1 cellular context compared by ENCODE assay signal in genomic region chr7:76428868-76429805, GRCh38.
A peak's percentile ranks its signal among the peaks of the same experiment; 100 is the strongest.
TF ChIP-seq lines count a peak whose summit lies in the region.

No MANE protein-coding gene starts in this region.

TF ChIP-seq in K562, 482 proteins besides CTCF, POLR2A, EP300 and RAD21 (continued from another document and continues in another):
- no peak for TF ChIP-seq GTF2F1 (IDR thresholded peaks at IDR 0.05; ENCODE audit: low read depth, low read length)
- no peak for TF ChIP-seq CHCHD3 (CRISPR knock-in tag; IDR thresholded peaks at IDR 0.05)
- TF ChIP-seq ZNF324 (CRISPR knock-in tag; IDR thresholded peaks at IDR 0.05): no peak
- TF ChIP-seq ZBTB2 (IDR thresholded peaks at IDR 0.05): no peak
- no peak for TF ChIP-seq NR4A1 (CRISPR knock-in tag; IDR thresholded peaks at IDR 0.05)
- TF ChIP-seq NR4A1 (tag; IDR thresholded peaks at IDR 0.05): no peak
- peak; percentile 81 for TF ChIP-seq ATF4 (CRISPR knock-in tag; IDR thresholded peaks at IDR 0.05)
- TF ChIP-seq ZBTB8A (IDR thresholded peaks at IDR 0.05; ENCODE audit: partially characterized antibody): no peak
- no peak for TF ChIP-seq ZNF354B (CRISPR knock-in tag; IDR thresholded peaks at IDR 0.05)
- TF ChIP-seq SMAD2 (IDR thresholded peaks at IDR 0.05; ENCODE audit: low read depth, low read length): no peak
- TF ChIP-seq SMARCE1 (IDR thresholded peaks at IDR 0.05): peak; percentile 52; the same call in 1 of the 2 replicates
- no peak for TF ChIP-seq NR2C1 (IDR thresholded peaks at IDR 0.05)
- no peak for TF ChIP-seq NR2C1 (tag; IDR thresholded peaks at IDR 0.05)
- TF ChIP-seq ZNF586 (CRISPR knock-in tag; conservative IDR thresholded peaks at IDR 0.05): no peak
- TF ChIP-seq NFATC3 (IDR thresholded peaks at IDR 0.05): no peak
- TF ChIP-seq U2AF1 (optimal IDR thresholded peaks at IDR 0.05; ENCODE audit: low read depth, low read length): no peak
- TF ChIP-seq SAP30 (IDR thresholded peaks at IDR 0.05; ENCODE audit: borderline replicate concordance, insufficient read depth, low read depth, low read length, poor library complexity, severe bottlenecking): no peak
- 0 out of 2 replicates have a peak, but pooled peaks have one; percentile 15 for TF ChIP-seq HES1 (IDR thresholded peaks at IDR 0.05; ENCODE audit: low read depth)
- TF ChIP-seq SMARCC2 (IDR thresholded peaks at IDR 0.05; ENCODE audit: low read depth): no peak
- no peak for TF ChIP-seq POLR2H (tag; IDR thresholded peaks at IDR 0.05; ENCODE audit: low read depth)
- TF ChIP-seq ZBTB17 (CRISPR knock-in tag; IDR thresholded peaks at IDR 0.05): no peak
- TF ChIP-seq ZNF655 (CRISPR knock-in tag; IDR thresholded peaks at IDR 0.05): no peak
- TF ChIP-seq GATA2 (CRISPR knock-in tag; IDR thresholded peaks at IDR 0.05): 0 out of 2 replicates have a peak, but pooled peaks have one; percentile 12
- no peak for TF ChIP-seq LARP7 (IDR thresholded peaks at IDR 0.05)
- TF ChIP-seq FIP1L1 (IDR thresholded peaks at IDR 0.05; ENCODE audit: low read depth, low read length, poor library complexity, severe bottlenecking): no peak
- TF ChIP-seq TCF15 (CRISPR knock-in tag; IDR thresholded peaks at IDR 0.05): no peak
- TF ChIP-seq RBFOX2 (IDR thresholded peaks at IDR 0.05; ENCODE audit: low read depth, low read length): no peak
- TF ChIP-seq TRIM24 (IDR thresholded peaks at IDR 0.05): peak in 1 of 2 experiments; percentile 41; a peak in 1 of 4 replicates
- TF ChIP-seq CSDE1 (IDR thresholded peaks at IDR 0.05): no peak
- TF ChIP-seq FOSL1 (tag; conservative IDR thresholded peaks at IDR 0.05): peak; percentile 59
- TF ChIP-seq ZBTB43 (CRISPR knock-in tag; IDR thresholded peaks at IDR 0.05): no peak
- TF ChIP-seq TBP (optimal IDR thresholded peaks at IDR 0.05; ENCODE audit: low read depth, low read length): peak; percentile 78
- TF ChIP-seq CTBP1 (IDR thresholded peaks at IDR 0.05; ENCODE audit: borderline replicate concordance): peak; percentile 53; the same call in 1 of the 2 replicates
- TF ChIP-seq TFAP4 (CRISPR knock-in tag; IDR thresholded peaks at IDR 0.05; ENCODE audit: borderline replicate concordance): peak; percentile 95
- TF ChIP-seq RHOXF2B (CRISPR knock-in tag; conservative IDR thresholded peaks at IDR 0.05): no peak
- TF ChIP-seq NBN (IDR thresholded peaks at IDR 0.05; ENCODE audit: low read depth): no peak
- TF ChIP-seq PYGO2 (tag; IDR thresholded peaks at IDR 0.05): no peak
- no peak for TF ChIP-seq HOXB6 (CRISPR knock-in tag; IDR thresholded peaks at IDR 0.05; ENCODE audit: borderline replicate concordance)
- no peak for TF ChIP-seq THAP12 (CRISPR knock-in tag; IDR thresholded peaks at IDR 0.05)
- TF ChIP-seq MCM5 (IDR thresholded peaks at IDR 0.05; ENCODE audit: low read depth): no peak
- peak; percentile 48 for TF ChIP-seq DACH1 (IDR thresholded peaks at IDR 0.05; ENCODE audit: partially characterized antibody)
- TF ChIP-seq RBM17 (IDR thresholded peaks at IDR 0.05; ENCODE audit: borderline replicate concordance, low read depth, low read length): no peak
- no peak for TF ChIP-seq SREBF2 (CRISPR knock-in tag; IDR thresholded peaks at IDR 0.05)
- TF ChIP-seq FOXO4 (CRISPR knock-in tag; IDR thresholded peaks at IDR 0.05): no peak
- no peak for TF ChIP-seq ZNF134 (CRISPR knock-in tag; conservative IDR thresholded peaks at IDR 0.05)
- no peak for TF ChIP-seq MLX (CRISPR knock-in tag; conservative IDR thresholded peaks at IDR 0.05)
- TF ChIP-seq SUPT5H (IDR thresholded peaks at IDR 0.05): no peak
- TF ChIP-seq TCF7L2 (IDR thresholded peaks at IDR 0.05; ENCODE audit: low read depth, low read length): no peak
- TF ChIP-seq NR2C2 (CRISPR knock-in tag; IDR thresholded peaks at IDR 0.05): no peak
- peak; percentile 60; the same call in 1 of the 2 replicates for TF ChIP-seq NR2C2 (tag; IDR thresholded peaks at IDR 0.05)
- TF ChIP-seq FOXK2 (conservative IDR thresholded peaks at IDR 0.05 in 1 of 2, IDR thresholded peaks at IDR 0.05 in 1 of 2; ENCODE audit: low read depth in 2 of 2): no peak
- TF ChIP-seq ZBTB5 (IDR thresholded peaks at IDR 0.05): no peak
